Comparison of ENCODE assay signal across 24 cellular contexts in the genomic region with DNA sequence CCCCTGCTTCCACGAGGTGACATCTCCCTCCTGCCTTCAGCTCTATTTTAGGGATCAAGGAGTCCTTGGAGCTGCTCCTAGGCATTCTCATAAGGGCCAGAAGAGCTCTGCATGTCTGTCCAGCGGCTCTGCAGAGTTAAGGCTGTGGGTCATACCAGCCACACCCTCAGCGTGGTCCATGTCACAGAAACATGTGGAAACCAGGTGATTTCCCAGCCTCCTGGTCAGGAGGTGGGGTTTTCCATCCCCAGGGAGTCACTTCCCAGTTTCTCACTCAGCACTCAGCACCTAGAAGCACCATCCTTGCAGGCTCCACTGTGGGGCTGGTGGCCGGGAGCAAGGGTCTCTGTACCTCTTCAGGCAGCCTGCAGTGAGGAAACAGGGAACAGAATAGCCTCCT.
"Had no signal": no experiment of that assay in that cellular context is flagged by ENCODE, and none has a peak within 500 bp of the region (broad histone marks: within the 10 kb centered on the region; RNA-seq: fewer than 3 reads in every experiment).

No MANE protein-coding gene starts in this region.

- H3K9ac ChIP-seq: neural progenitor cell had no signal

- H3K27ac Mint-ChIP-seq: mesothelial cell of epicardium, WTC11 had no signal

- H2AFZ ChIP-seq: hepatocyte, neural progenitor cell had no signal

- H3K4me2 ChIP-seq: hepatocyte, neural progenitor cell had no signal

- DNase-seq: activated effector memory CD4-positive, alpha-beta T cell treated with anti-CD3 and anti-CD28 coated beads, Interleukin-2, amount 50 U/mL, for 16 hours; activated naive CD4-positive, alpha-beta T cell treated with anti-CD3 and anti-CD28 coated beads, Interleukin-2, amount 10 ng/mL, durations not matched to agents 7 days and 5 days; activated naive CD8-positive, alpha-beta T cell treated with anti-CD3 and anti-CD28 coated beads, Interleukin-2, amount 50 U/mL, for 24 hours; activated T-cell treated with anti-CD3 and anti-CD28 coated beads, Interleukin-2, amount 50 U/mL, for 48 hours; caudate nucleus; effector memory CD4-positive, alpha-beta T cell; glutamatergic neuron; immature natural killer cell; naive thymus-derived CD8-positive, alpha-beta T cell; pancreas; psoas muscle; spleen; stimulated activated CD4-positive, alpha-beta T cell treated with anti-CD3 and anti-CD28 coated beads, Interleukin-4, amount 100 ng/mL, for 1 hour; stimulated activated naive CD8-positive, alpha-beta T cell treated with anti-CD3 and anti-CD28 coated beads, Interleukin-15, Interleukin-2, amounts not matched to agents 100 U/mL and 50 U/mL, for 24 hours; T-helper 9 cell; upper lobe of right lung had no signal

- H3K4me3 ChIP-seq: hepatocyte, left lung, lung, neural progenitor cell, pancreas, psoas muscle, right atrium auricular region, spleen, upper lobe of right lung had no signal

- H3K27me3 ChIP-seq: left lung, pancreas, right atrium auricular region, spleen, upper lobe of right lung had no signal

- H3K36me3 ChIP-seq: neural progenitor cell, pancreas, right atrium auricular region, upper lobe of right lung had no signal

- H3K9me3 ChIP-seq: left lung, pancreas, psoas muscle, right atrium auricular region, spleen, upper lobe of right lung had no signal

- H3K79me2 ChIP-seq: hepatocyte had no signal

- H3K4me1 ChIP-seq: neural progenitor cell had no signal

- H3K9me3 Mint-ChIP-seq: activated naive CD4-positive, alpha-beta T cell treated with anti-CD3 and anti-CD28 coated beads, Interleukin-2, amount 10 ng/mL, durations not matched to agents 7 days and 5 days; activated naive CD8-positive, alpha-beta T cell treated with anti-CD3 and anti-CD28 coated beads, Interleukin-2, amount 50 U/mL, for 24 hours; immature natural killer cell; mesothelial cell of epicardium; naive thymus-derived CD8-positive, alpha-beta T cell; neural progenitor cell; WTC11 had no signal

- H3K27me3 Mint-ChIP-seq: activated naive CD4-positive, alpha-beta T cell treated with anti-CD3 and anti-CD28 coated beads, Interleukin-2, amount 10 ng/mL, durations not matched to agents 7 days and 5 days; activated naive CD8-positive, alpha-beta T cell treated with anti-CD3 and anti-CD28 coated beads, Interleukin-2, amount 50 U/mL, for 24 hours; naive thymus-derived CD8-positive, alpha-beta T cell had no signal

- ATAC-seq: activated naive CD8-positive, alpha-beta T cell treated with anti-CD3 and anti-CD28 coated beads, Interleukin-2, amount 50 U/mL, for 24 hours; esophagus mucosa; left lung; naive thymus-derived CD8-positive, alpha-beta T cell; psoas muscle; stimulated activated naive CD8-positive, alpha-beta T cell treated with anti-CD3 and anti-CD28 coated beads, Interleukin-15, Interleukin-2, amounts not matched to agents 100 U/mL and 50 U/mL, for 24 hours; upper lobe of right lung; WTC11 had no signal

- H3K36me3 Mint-ChIP-seq: mesothelial cell of epicardium; naive thymus-derived CD8-positive, alpha-beta T cell; WTC11 had no signal

- H3K27ac ChIP-seq: hepatocyte, left lung, neural progenitor cell, pancreas, psoas muscle, right atrium auricular region, upper lobe of right lung had no signal
